In genomic region chr12:65825573-65826512, GRCh38 we compare ENCODE assay signal across 8 cellular contexts. TPM values are rescaled to one million over a fixed set of nuclear protein-coding genes. Genes with fewer than 3 reads are reported as not detected.
DNase-seq lines count a peak whose midpoint lies in the region; ATAC-seq and TF ChIP-seq lines count a peak whose summit lies in the region.

No MANE protein-coding gene starts in this region.

- ATAC-seq in left lung: peak; percentile 39
- ATAC-seq in HG03469 (IDR thresholded peaks at IDR 0.05; ENCODE audit: unreplicated experiment): no peak

- TF ChIP-seq POLR2A in testis (IDR thresholded peaks at IDR 0.05): no peak

- DNase-seq in ELR (ENCODE audit: low read depth): peak; percentile 53
- peak; percentile 52 for DNase-seq in KG1 (lab: John Stamatoyannopoulos, UW)
- peak; percentile 42 to 52 for DNase-seq in cardiac fibroblast (ENCODE audit: low read depth in 2 of 2)
- DNase-seq in left lung: peak; percentile 32 to 82
- no peak for DNase-seq in testis
- no peak for DNase-seq in HPDE6-E6E7 (ENCODE audit: extremely low spot score)
- DNase-seq in SKM-1 treated with dmso at 0.1 percent for 144 hours (lab: John Stamatoyannopoulos, UW; ENCODE audit: unreplicated experiment): no peak

- 1% methylated on average over 9 to 64 of the region's 85 CpGs for WGBS in testis, 2 donors

- intact Hi-C loops in left lung (cut with DNase I) (no loop called here), testis (cut with DNase I; ENCODE audit: low total_unique reads) (no loop called here)

- H3K36me3 ChIP-seq in left lung: no peaks in the 10 kb centered on the region
- H3K36me3 ChIP-seq in testis (ENCODE audit: low read depth, missing control alignments): no peaks in the 10 kb centered on the region

- TF ChIP-seq CTCF in cardiac fibroblast (IDR thresholded peaks at IDR 0.05; ENCODE audit: low read depth, low read length): no peak
- TF ChIP-seq CTCF in left lung (IDR thresholded peaks at IDR 0.05): no peak
- no peak for TF ChIP-seq CTCF in testis (IDR thresholded peaks at IDR 0.05)

- H3K27me3 ChIP-seq in left lung (peaks cover 79 to 95% of the 10 kb centered on the region in 2 donors), testis (no peaks in the 10 kb centered on the region)

- H3K27ac ChIP-seq in left lung (no peak overlapping the region), testis (no peak overlapping the region)

- H3K4me3 ChIP-seq in cardiac fibroblast (replicated peaks in 1 of 2; ENCODE audit: low read depth in 2 of 2, low read length in 2 of 2) (peak overlapping the region; percentile 81 to 84), left lung (peak overlapping the region; percentile 27 to 46), testis (peak overlapping the region; percentile 43 to 56)

- H3K9me3 ChIP-seq in left lung: no peaks in the 10 kb centered on the region
- no peaks in the 10 kb centered on the region for H3K9me3 ChIP-seq in testis

- H3K4me1 ChIP-seq in left lung: peaks cover 19 to 35% of the 10 kb centered on the region in 2 donors
- peaks cover 18% of the 10 kb centered on the region for H3K4me1 ChIP-seq in testis

RNA-seq across cellular contexts. Expression of gene HMGA2, which starts 1.6 kb away (rescaled TPM):
- under 1 TPM; 0.09 to 0.10 TPM for total RNA-seq in left lung
- total RNA-seq in testis: 1 to 10 TPM; 3.1 to 4.0 TPM
- 5.7 TPM for polyA plus RNA-seq in testis (ENCODE audit: insufficient read depth, low read depth, low replicate concordance)

Comparison
In these comparisons a context has a peak if more than half of its experiments do, and no peak if none do; other contexts are left out.
1. DNase-seq: peak in ELR (single experiment), KG1 (single experiment), cardiac fibroblast (2 of 2) and left lung (2 of 2); none in testis (single experiment), HPDE6-E6E7 (single experiment) and SKM-1 treated with dmso at 0.1 percent for 144 hours (single experiment).
2. Peak in every context shown above with its lines, with median percentiles within 50 percentile points of each other: H3K4me3 ChIP-seq.